Comparison of ENCODE assay signal across 10 cellular contexts in the genomic region with DNA sequence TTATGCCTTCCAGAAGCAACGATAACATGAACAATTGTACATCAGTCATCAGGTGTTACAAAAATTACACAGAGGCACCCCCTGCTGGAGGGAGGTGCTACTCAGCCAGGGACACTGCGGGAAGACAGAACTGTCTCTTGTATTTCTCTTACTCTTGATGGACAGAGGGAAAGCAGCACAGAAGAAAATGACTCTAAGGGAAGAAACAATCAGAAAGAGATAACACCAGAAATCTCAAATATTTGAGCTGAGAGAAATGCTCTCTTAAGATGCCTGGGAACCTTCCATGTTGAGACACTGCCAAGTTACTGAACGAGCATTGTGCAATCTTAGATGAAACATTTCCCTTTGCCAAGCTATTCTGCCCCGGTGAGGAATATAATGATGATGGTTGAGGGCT.
A peak's percentile ranks its signal among the peaks of the same experiment; 100 is the strongest.
DNase-seq lines count a peak whose midpoint lies in the region; ATAC-seq and TF ChIP-seq lines count a peak whose summit lies in the region.
"Had no signal": no experiment of that assay in that cellular context is flagged by ENCODE, and none has a peak within 500 bp of the region (broad histone marks: within the 10 kb centered on the region; RNA-seq: fewer than 3 reads in every experiment).

No MANE protein-coding gene starts in this region.

- DNase-seq in NCI-H1417 (lab: John Stamatoyannopoulos, UW), result peak; percentile 3 to 50 (median 18)
- no peak for DNase-seq in NCI-H1417 treated with DMSO at 0.1 percent for 48 hours (lab: John Stamatoyannopoulos, UW)
- peak; percentile 55 for DNase-seq in mammary epithelial cell
- peak; percentile 20 for DNase-seq in neural progenitor cell (ENCODE audit: low spot score)
- no peak for DNase-seq in UCSD-AML1 (lab: John Stamatoyannopoulos, UW; ENCODE audit: unreplicated experiment)
- DNase-seq in NCI-H2029 treated with DMSO at 0.1 percent for 48 hours (lab: John Stamatoyannopoulos, UW), result no peak

- H3K27me3 ChIP-seq in mammary epithelial cell (ENCODE audit: insufficient read depth, low read length) (no peaks in the 10 kb centered on the region), neural progenitor cell (no peaks in the 10 kb centered on the region)

- H3K9me3 ChIP-seq in mammary epithelial cell (replicated peaks; ENCODE audit: insufficient read depth, low read length), result no peaks in the 10 kb centered on the region
- H3K9me3 ChIP-seq in neural progenitor cell (ENCODE audit: low read depth), result no peaks in the 10 kb centered on the region

- H3K9ac ChIP-seq in mammary epithelial cell (ENCODE audit: insufficient read depth, low read length) (no peak overlapping the region), neural progenitor cell (no peak overlapping the region)

- no peaks in the 10 kb centered on the region for H3K36me3 ChIP-seq in mammary epithelial cell (ENCODE audit: insufficient read depth, low read length)
- no peaks in the 10 kb centered on the region for H3K36me3 ChIP-seq in neural progenitor cell

- H3K27ac ChIP-seq in mammary epithelial cell (ENCODE audit: insufficient read depth, low read depth, low read length) (no peak overlapping the region), neural progenitor cell (no peak overlapping the region)

- peaks cover 16% of the 10 kb centered on the region for H3K9me3 Mint-ChIP-seq in neural progenitor cell

- dilution Hi-C loops in mammary epithelial cell (cut with HindIII; ENCODE audit: low sequenced_read_pairs), result no loop called here

- H3K4me2 ChIP-seq in mammary epithelial cell (ENCODE audit: insufficient read depth, low read depth, low read length), result peak overlapping the region; percentile 52
- no peak overlapping the region for H3K4me2 ChIP-seq in neural progenitor cell

- peaks cover 2% of the 10 kb centered on the region for H3K27me3 Mint-ChIP-seq in neural progenitor cell (ENCODE audit: insufficient read depth, low read depth)
- H3K27me3 Mint-ChIP-seq: B cell had no signal

- H3K27ac Mint-ChIP-seq in neural progenitor cell, result no peak overlapping the region
- H3K27ac Mint-ChIP-seq: B cell had no signal

- no peak overlapping the region for H3K4me3 ChIP-seq in mammary epithelial cell (replicated peaks in 1 of 3; ENCODE audit: insufficient read depth in 1 of 3, low read depth in 2 of 3, low read length in 3 of 3)
- no peak overlapping the region for H3K4me3 ChIP-seq in neural progenitor cell
- H3K4me3 ChIP-seq: mucosa of descending colon had no signal

- H3F3A ChIP-seq in neural progenitor cell (ENCODE audit: low read depth), result no peaks in the 10 kb centered on the region

- peaks cover 8% of the 10 kb centered on the region for H3K4me1 Mint-ChIP-seq in neural progenitor cell
- H3K4me1 Mint-ChIP-seq: B cell had no signal

- intact Hi-C loops in mammary epithelial cell (cut with micrococcal nuclease), result loop anchor here (1.0 kb wide), 5 partner anchors 109 to 339 kb away; no protein-coding TSS in a partner anchor

- H4K20me1 ChIP-seq in mammary epithelial cell (ENCODE audit: insufficient read depth, low read length), result no peaks in the 10 kb centered on the region
- no peaks in the 10 kb centered on the region for H4K20me1 ChIP-seq in neural progenitor cell (ENCODE audit: low read depth)

- ATAC-seq in HG03196 (IDR thresholded peaks at IDR 0.05; ENCODE audit: unreplicated experiment), result no peak
- ATAC-seq: mucosa of descending colon had no signal

- H3K4me1 ChIP-seq in mammary epithelial cell (ENCODE audit: insufficient read depth, low read length), result no peaks in the 10 kb centered on the region
- H3K4me1 ChIP-seq in neural progenitor cell, result no peaks in the 10 kb centered on the region

- CTCF ChIA-PET in mammary epithelial cell (lab: Charles Lee; ENCODE audit: low non-redundant PET), result interaction anchor here (0.6 kb wide), 1 partner anchor 110 kb away, joined by 6 read pairs; no protein-coding TSS in a partner anchor

- H2AFZ ChIP-seq in mammary epithelial cell (ENCODE audit: low read depth, low read length) (peak overlapping the region; percentile 35), neural progenitor cell (replicated peaks) (no peak overlapping the region)

- no peaks in the 10 kb centered on the region for H3K36me3 Mint-ChIP-seq in neural progenitor cell

- TF ChIP-seq CTCF in LNCAP (IDR thresholded peaks at IDR 0.05) (peak; percentile 36; the same call in 1 of the 2 replicates), mammary epithelial cell (conservative IDR thresholded peaks at IDR 0.05 in 1 of 2, IDR thresholded peaks at IDR 0.05 in 1 of 2; ENCODE audit: extremely low read depth in 1 of 2, insufficient read depth in 1 of 2, low read depth in 1 of 2, low read length in 2 of 2) (peak; percentile 85 to 93), neural progenitor cell (IDR thresholded peaks at IDR 0.05) (peak; percentile 50)

- H3K79me2 ChIP-seq in mammary epithelial cell (ENCODE audit: insufficient read depth, low read length) (no peaks in the 10 kb centered on the region), neural progenitor cell (ENCODE audit: low read depth) (no peaks in the 10 kb centered on the region)

- in situ Hi-C loops in mammary epithelial cell (cut with MboI; ENCODE audit: low sequenced_read_pairs in 2 of 2), result no loop called here

- no peak overlapping the region for H3K4me3 Mint-ChIP-seq in neural progenitor cell
- H3K4me3 Mint-ChIP-seq: B cell had no signal

- 7% methylated on average over 4 of the region's 4 CpGs for WGBS in mammary epithelial cell (ENCODE audit: low coverage, missing lambda C conversion rate)

- BruUV-seq in mammary epithelial cell (replicated peaks; lab: Mats Ljungman, UMichigan), result no TSS peak

Comparison
In these comparisons a context has a peak if more than half of its experiments do, and no peak if none do; other contexts are left out.
1. DNase-seq: peak in NCI-H1417 (3 of 3), mammary epithelial cell (single experiment) and neural progenitor cell (single experiment); none in NCI-H1417 treated with DMSO at 0.1 percent for 48 hours (single experiment), UCSD-AML1 (single experiment) and NCI-H2029 treated with DMSO at 0.1 percent for 48 hours (single experiment).
2. CTCF ChIP-seq: peak in every context shown above with its lines; median percentile 89 in mammary epithelial cell; 50 in neural progenitor cell; 36 in LNCAP.